In the genomic region with DNA sequence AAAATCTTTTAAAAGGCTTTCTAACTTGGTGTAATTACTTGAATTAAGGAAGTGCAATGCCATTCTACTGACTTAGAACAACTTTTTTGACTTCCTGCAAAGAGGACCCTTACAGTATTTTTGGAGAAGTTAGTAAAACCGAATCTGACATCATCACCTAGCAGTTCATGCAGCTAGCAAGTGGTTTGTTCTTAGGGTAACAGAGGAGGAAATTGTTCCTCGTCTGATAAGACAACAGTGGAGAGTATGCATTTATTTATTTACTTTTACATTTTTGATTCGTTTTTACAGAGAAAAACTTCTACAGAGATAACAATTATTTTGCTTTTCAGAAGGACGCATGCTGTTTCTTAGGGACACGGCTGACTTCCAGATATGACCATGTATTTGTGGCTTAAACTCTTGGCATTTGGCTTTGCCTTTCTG, we compare ENCODE assay signal across 9 cellular contexts. TPM values are rescaled to one million over a fixed set of nuclear protein-coding genes. Genes with fewer than 3 reads are reported as not detected.
A peak's percentile ranks its signal among the peaks of the same experiment; 100 is the strongest.
DNase-seq lines count a peak whose midpoint lies in the region; ATAC-seq and TF ChIP-seq lines count a peak whose summit lies in the region.
"Had no signal": no experiment of that assay in that cellular context is flagged by ENCODE, and none has a peak within 500 bp of the region (broad histone marks: within the 10 kb centered on the region; RNA-seq: fewer than 3 reads in every experiment).

Gene PTPRC (plus strand): TSS at position 147 of the 426 bp plus-strand sequence. CDS start 229 bp downstream, at position 376.

- peaks cover 1 to 2% of the 10 kb centered on the region in 2 donors for H3K9me3 Mint-ChIP-seq in activated T-cell treated with anti-CD3 and anti-CD28 coated beads, Interleukin-2, amount 50 U/mL, for 72 hours

- no peaks in the 10 kb centered on the region for H3K36me3 ChIP-seq in left lung

- no peaks in the 10 kb centered on the region for H3K27me3 Mint-ChIP-seq in activated T-cell treated with anti-CD3 and anti-CD28 coated beads, Interleukin-2, amount 50 U/mL, for 72 hours (ENCODE audit: low read depth)

- H3K9me3 ChIP-seq in left lung, result no peaks in the 10 kb centered on the region

- no peaks in the 10 kb centered on the region for H3K27me3 ChIP-seq in left lung

- peak within 1 kb of the TSS; percentile 75 to 93 for H3K27ac ChIP-seq in left lung
- H3K27ac ChIP-seq: C4-2B had no signal

- ATAC-seq in activated T-cell treated with anti-CD3 and anti-CD28 coated beads, Interleukin-2, amount 50 U/mL, for 72 hours (replicated peaks in 1 of 2), result peak; percentile 72
- ATAC-seq in HG03060 (IDR thresholded peaks at IDR 0.05; ENCODE audit: low read depth, unreplicated experiment) (peak; percentile 82), left lung (peak; percentile 74)

- H3K4me1 ChIP-seq in left lung, result peaks cover 0 to 27% of the 10 kb centered on the region in 2 donors

- peaks cover 55% of the 10 kb centered on the region for H3K4me1 Mint-ChIP-seq in activated T-cell treated with anti-CD3 and anti-CD28 coated beads, Interleukin-2, amount 50 U/mL, for 72 hours (ENCODE audit: low read depth)

- DNase-seq in activated T-cell treated with anti-CD3 and anti-CD28 coated beads, Interleukin-2, amount 50 U/mL, for 72 hours, result no peak
- no peak for DNase-seq in activated T-cell treated with anti-CD3 and anti-CD28 coated beads, Interleukin-2, amount 50 U/mL, for 1 hour
- DNase-seq in left lung (no peak), NCI-H2081 (lab: John Stamatoyannopoulos, UW) (no peak), NK-92 (lab: John Stamatoyannopoulos, UW; ENCODE audit: unreplicated experiment) (no peak), NCI-H345 treated with DMSO at 0.1 percent for 48 hours (lab: John Stamatoyannopoulos, UW; ENCODE audit: unreplicated experiment) (no peak)

- peak within 1 kb of the TSS; percentile 84 to 93 for H3K4me3 Mint-ChIP-seq in activated T-cell treated with anti-CD3 and anti-CD28 coated beads, Interleukin-2, amount 50 U/mL, for 72 hours

- TF ChIP-seq CTCF in left lung (IDR thresholded peaks at IDR 0.05), result no peak

- H3K4me3 ChIP-seq in left lung, result peak within 1 kb of the TSS in 1 of 2 donors; percentile 39

- peak within 1 kb of the TSS; percentile 100 for H3K27ac Mint-ChIP-seq in activated T-cell treated with anti-CD3 and anti-CD28 coated beads, Interleukin-2, amount 50 U/mL, for 72 hours

- peaks cover 19 to 32% of the 10 kb centered on the region in 2 donors for H3K36me3 Mint-ChIP-seq in activated T-cell treated with anti-CD3 and anti-CD28 coated beads, Interleukin-2, amount 50 U/mL, for 72 hours (ENCODE audit: insufficient read depth in 2 of 2)

- intact Hi-C loops in T-helper 1 cell treated with Interleukin-12 subunit alpha and Interleukin-12 subunit beta and Interleukin-4 antibody, amounts not matched to agents 30 ng/mL and 1 ng/mL, for 36 hours (cut with micrococcal nuclease), result loop anchor here (1.0 to 2.0 kb wide), 4 partner anchors 18 to 480 kb away; no protein-coding TSS in a partner anchor
- intact Hi-C loops in left lung (cut with DNase I), result no loop called here

RNA-seq across cellular contexts. Expression of gene PTPRC, which starts in this region (rescaled TPM):
- 100 to 1,000 TPM; 490 to 545 TPM for total RNA-seq in activated T-cell treated with anti-CD3 and anti-CD28 coated beads, Interleukin-2, amount 50 U/mL, for 72 hours
- 762 and 773 TPM in 2 replicates for total RNA-seq in T-helper 1 cell treated with Interleukin-12 subunit alpha and Interleukin-12 subunit beta and Interleukin-4 antibody, amounts not matched to agents 30 ng/mL and 1 ng/mL, for 36 hours
- 100 to 1,000 TPM in 1 of 2 donors, 10 to 100 TPM in 1; 53.0 to 180 TPM for total RNA-seq in left lung
